Comparison of ENCODE assay signal across 33 cellular contexts in genomic region chr6:9485992-9486391, GRCh38.
"Had no signal": no experiment of that assay in that cellular context is flagged by ENCODE, and none has a peak within 500 bp of the region (broad histone marks: within the 10 kb centered on the region; RNA-seq: fewer than 3 reads in every experiment).

No MANE protein-coding gene starts in this region.

- FAIRE-seq: colon had no signal

- H3K36me3 ChIP-seq: adrenal gland, breast epithelium, gastrocnemius medialis, heart left ventricle had no signal

- H3K9me3 ChIP-seq: adrenal gland, breast epithelium, gastrocnemius medialis, heart left ventricle had no signal

- H3K4me1 Mint-ChIP-seq: activated CD4-positive, alpha-beta memory T cell treated with anti-CD3 and anti-CD28 coated beads, Interleukin-2, amount 10 ng/mL, durations not matched to agents 7 days and 5 days; activated CD4-positive, alpha-beta T cell treated with anti-CD3 and anti-CD28 coated beads, Interleukin-2, amount 10 ng/mL, durations not matched to agents 7 days and 5 days; T-helper 17 cell had no signal

- H3K9me3 Mint-ChIP-seq: activated CD4-positive, alpha-beta T cell treated with anti-CD3 and anti-CD28 coated beads, Interleukin-2, amount 10 ng/mL, durations not matched to agents 7 days and 5 days; T-helper 2 cell treated with Interferon-gamma antibody and Interleukin-4, amounts not matched to agents 5 μg/mL and 100 μg/mL, for 36 hours had no signal

- H3K27ac ChIP-seq: adrenal gland, breast epithelium, gastrocnemius medialis, heart left ventricle had no signal

- DNase-seq: activated CD4-positive, alpha-beta memory T cell treated with anti-CD3 and anti-CD28 coated beads, Interleukin-2, amount 10 ng/mL, durations not matched to agents 7 days and 5 days; activated CD4-positive, alpha-beta T cell treated with anti-CD3 and anti-CD28 coated beads for 1 hour; activated CD4-positive, alpha-beta T cell treated with anti-CD3 and anti-CD28 coated beads for 4 hours; activated CD4-positive, alpha-beta T cell treated with anti-CD3 and anti-CD28 coated beads, Interleukin-2, amount 10 ng/mL, durations not matched to agents 7 days and 5 days; activated CD4-positive, alpha-beta T cell treated with anti-CD3 and anti-CD28 coated beads, Interleukin-2, amount 50 U/mL, for 4 hours; activated CD8-positive, alpha-beta memory T cell treated with anti-CD3 and anti-CD28 coated beads, Interleukin-2, amount 50 U/mL, for 48 hours; activated gamma-delta T cell; activated naive CD4-positive, alpha-beta T cell; activated naive CD4-positive, alpha-beta T cell treated with anti-CD3 and anti-CD28 coated beads, Interleukin-2, amount 50 U/mL, for 16 hours; activated T-cell treated with anti-CD3 and anti-CD28 coated beads for 4 hours; activated T-cell treated with anti-CD3 and anti-CD28 coated beads, Interleukin-2, amount 50 U/mL, for 24 hours; activated T-cell treated with anti-CD3 and anti-CD28 coated beads, Interleukin-2, amount 50 U/mL, for 72 hours; adrenal gland; amygdala; aorta; cortex of kidney; dermis blood vessel endothelial cell; effector CD4-positive, alpha-beta T cell; effector memory CD8-positive, alpha-beta T cell; foreskin fibroblast; gastrocnemius medialis; glutamatergic neuron; heart left ventricle; hypothalamus; T-helper 1 cell; T-helper 17 cell; T1000 had no signal

- H3K27me3 Mint-ChIP-seq: activated CD4-positive, alpha-beta memory T cell treated with anti-CD3 and anti-CD28 coated beads, Interleukin-2, amount 10 ng/mL, durations not matched to agents 7 days and 5 days; activated CD4-positive, alpha-beta T cell treated with anti-CD3 and anti-CD28 coated beads, Interleukin-2, amount 10 ng/mL, durations not matched to agents 7 days and 5 days; activated naive CD8-positive, alpha-beta T cell; activated T-cell treated with anti-CD3 and anti-CD28 coated beads, Interleukin-2, amount 50 U/mL, for 24 hours; brain; effector memory CD8-positive, alpha-beta T cell; T-helper 17 cell had no signal

- H3K36me3 Mint-ChIP-seq: activated naive CD8-positive, alpha-beta T cell; brain had no signal

- ATAC-seq: activated T-cell treated with anti-CD3 and anti-CD28 coated beads, Interleukin-2, amount 50 U/mL, for 72 hours; effector memory CD8-positive, alpha-beta T cell; esophagus mucosa; gastrocnemius medialis; heart left ventricle; T-helper 17 cell had no signal

- H3K4me1 ChIP-seq: adrenal gland, gastrocnemius medialis, heart left ventricle had no signal

- H3K27me3 ChIP-seq: adrenal gland, breast epithelium, gastrocnemius medialis had no signal

- H3K4me3 ChIP-seq: adrenal gland, breast epithelium, gastrocnemius medialis, heart left ventricle had no signal

- H3K4me3 Mint-ChIP-seq: activated CD4-positive, alpha-beta memory T cell treated with anti-CD3 and anti-CD28 coated beads, Interleukin-2, amount 10 ng/mL, durations not matched to agents 7 days and 5 days; activated CD4-positive, alpha-beta T cell treated with anti-CD3 and anti-CD28 coated beads, Interleukin-2, amount 10 ng/mL, durations not matched to agents 7 days and 5 days; activated naive CD8-positive, alpha-beta T cell; activated T-cell treated with anti-CD3 and anti-CD28 coated beads, Interleukin-2, amount 50 U/mL, for 24 hours; activated T-cell treated with anti-CD3 and anti-CD28 coated beads, Interleukin-2, amount 50 U/mL, for 72 hours; brain; effector memory CD8-positive, alpha-beta T cell; T-helper 17 cell; T-helper 2 cell treated with Interferon-gamma antibody and Interleukin-4, amounts not matched to agents 5 μg/mL and 100 μg/mL, for 36 hours had no signal

- H3K27ac Mint-ChIP-seq: activated CD4-positive, alpha-beta memory T cell treated with anti-CD3 and anti-CD28 coated beads, Interleukin-2, amount 10 ng/mL, durations not matched to agents 7 days and 5 days; activated CD4-positive, alpha-beta T cell treated with anti-CD3 and anti-CD28 coated beads, Interleukin-2, amount 10 ng/mL, durations not matched to agents 7 days and 5 days; activated naive CD8-positive, alpha-beta T cell; activated T-cell treated with anti-CD3 and anti-CD28 coated beads, Interleukin-2, amount 50 U/mL, for 24 hours; activated T-cell treated with anti-CD3 and anti-CD28 coated beads, Interleukin-2, amount 50 U/mL, for 72 hours; brain; effector memory CD8-positive, alpha-beta T cell; T-helper 17 cell; T-helper 2 cell treated with Interferon-gamma antibody and Interleukin-4, amounts not matched to agents 5 μg/mL and 100 μg/mL, for 36 hours had no signal
